18 cellular contexts compared by ENCODE assay signal in genomic region chr14:100441271-100441947, GRCh38.
DNase-seq lines count a peak whose midpoint lies in the region; ATAC-seq and TF ChIP-seq lines count a peak whose summit lies in the region.
"Had no signal": no experiment of that assay in that cellular context is flagged by ENCODE, and none has a peak within 500 bp of the region (broad histone marks: within the 10 kb centered on the region; RNA-seq: fewer than 3 reads in every experiment).

No MANE protein-coding gene starts in this region.

- peak; percentile 16 for ATAC-seq in activated CD8-positive, alpha-beta memory T cell treated with anti-CD3 and anti-CD28 coated beads, Interleukin-2, amount 10 ng/mL, durations not matched to agents 7 days and 5 days
- ATAC-seq in lower lobe of right lung (no peak), upper lobe of right lung (no peak), GM21423 (IDR thresholded peaks at IDR 0.05; ENCODE audit: unreplicated experiment) (no peak), HG03280 (IDR thresholded peaks at IDR 0.05; ENCODE audit: unreplicated experiment) (no peak)
- ATAC-seq: WTC11 had no signal

- DNase-seq in activated CD8-positive, alpha-beta memory T cell treated with anti-CD3 and anti-CD28 coated beads, Interleukin-2, amount 10 ng/mL, durations not matched to agents 7 days and 5 days = no peak
- no peak for DNase-seq in activated CD8-positive, alpha-beta memory T cell treated with anti-CD3 and anti-CD28 coated beads, Interleukin-2, amount 50 U/mL, for 48 hours
- no peak for DNase-seq in activated T-helper 1 cell treated with anti-CD3 and anti-CD28 coated beads, Interleukin-12 subunit alpha, Interleukin-12 subunit beta, Interleukin-2, Interleukin-4 antibody, amounts not matched to agents 30 ng/mL and 10 ng/mL and 1 ng/mL, durations not matched to agents 14 hours and 24 hours and 36 hours (ENCODE audit: low spot score)
- DNase-seq in lower lobe of right lung (no peak), upper lobe of right lung (no peak), NCI-H446 treated with DMSO at 0.1 percent for 48 hours (lab: John Stamatoyannopoulos, UW) (no peak)
- DNase-seq: activated gamma-delta T cell treated with Interleukin-2 at 50 U/mL for 16 hours; anterior cingulate cortex; CD4-positive, alpha-beta T cell; colonic mucosa; foreskin melanocyte; left ventricle myocardium inferior; NCI-H1436; NCI-H2171 treated with DMSO at 0.1 percent for 48 hours had no signal

- no peaks in the 10 kb centered on the region for H3K36me3 Mint-ChIP-seq in activated CD8-positive, alpha-beta memory T cell treated with anti-CD3 and anti-CD28 coated beads, Interleukin-2, amount 10 ng/mL, durations not matched to agents 7 days and 5 days
- no peaks in the 10 kb centered on the region for H3K36me3 Mint-ChIP-seq in activated T-helper 1 cell treated with anti-CD3 and anti-CD28 coated beads, Interleukin-12 subunit alpha, Interleukin-12 subunit beta, Interleukin-2, Interleukin-4 antibody, amounts not matched to agents 30 ng/mL and 10 ng/mL and 1 ng/mL, durations not matched to agents 14 hours and 24 hours and 36 hours (ENCODE audit: low read depth)
- H3K36me3 Mint-ChIP-seq: WTC11 had no signal

- H3K27me3 Mint-ChIP-seq in activated CD8-positive, alpha-beta memory T cell treated with anti-CD3 and anti-CD28 coated beads, Interleukin-2, amount 10 ng/mL, durations not matched to agents 7 days and 5 days = no peaks in the 10 kb centered on the region
- no peaks in the 10 kb centered on the region for H3K27me3 Mint-ChIP-seq in activated T-helper 1 cell treated with anti-CD3 and anti-CD28 coated beads, Interleukin-12 subunit alpha, Interleukin-12 subunit beta, Interleukin-2, Interleukin-4 antibody, amounts not matched to agents 30 ng/mL and 10 ng/mL and 1 ng/mL, durations not matched to agents 14 hours and 24 hours and 36 hours (ENCODE audit: insufficient read depth)
- H3K27me3 Mint-ChIP-seq: CD4-positive, alpha-beta T cell had no signal

- CTCF ChIA-PET in activated CD8-positive, alpha-beta memory T cell treated with anti-CD3 and anti-CD28 coated beads, Interleukin-2, amount 10 ng/mL, durations not matched to agents 7 days and 5 days (lab: Charles Lee) = interaction anchor here (0.6 to 8.2 kb wide), 8 partner anchors 18 to 221 kb away, joined by 3 to 48 read pairs (median 5); no protein-coding TSS in a partner anchor

- H3K9me3 ChIP-seq in lower lobe of right lung = no peaks in the 10 kb centered on the region
- H3K9me3 ChIP-seq in upper lobe of right lung = no peaks in the 10 kb centered on the region
- H3K9me3 ChIP-seq: colonic mucosa, left ventricle myocardium inferior, tibial nerve had no signal

- intact Hi-C loops in activated T-helper 1 cell treated with anti-CD3 and anti-CD28 coated beads, Interleukin-12 subunit alpha, Interleukin-12 subunit beta, Interleukin-2, Interleukin-4 antibody, amounts not matched to agents 30 ng/mL and 10 ng/mL and 1 ng/mL, durations not matched to agents 14 hours and 24 hours and 36 hours (cut with micrococcal nuclease) = no loop called here
- intact Hi-C loops in lower lobe of right lung (cut with DNase I) = no loop called here
- intact Hi-C loops in upper lobe of right lung (cut with DNase I) = no loop called here

- no peak for TF ChIP-seq CTCF in lower lobe of right lung (IDR thresholded peaks at IDR 0.05)
- no peak for TF ChIP-seq CTCF in upper lobe of right lung (IDR thresholded peaks at IDR 0.05)

- peaks cover 30% of the 10 kb centered on the region for H3K4me1 Mint-ChIP-seq in activated CD8-positive, alpha-beta memory T cell treated with anti-CD3 and anti-CD28 coated beads, Interleukin-2, amount 10 ng/mL, durations not matched to agents 7 days and 5 days
- H3K4me1 Mint-ChIP-seq in activated T-helper 1 cell treated with anti-CD3 and anti-CD28 coated beads, Interleukin-12 subunit alpha, Interleukin-12 subunit beta, Interleukin-2, Interleukin-4 antibody, amounts not matched to agents 30 ng/mL and 10 ng/mL and 1 ng/mL, durations not matched to agents 14 hours and 24 hours and 36 hours (ENCODE audit: low read depth) = peaks cover 34% of the 10 kb centered on the region

- H3K36me3 ChIP-seq in lower lobe of right lung = no peaks in the 10 kb centered on the region
- H3K36me3 ChIP-seq in upper lobe of right lung = no peaks in the 10 kb centered on the region
- H3K36me3 ChIP-seq: colonic mucosa, left ventricle myocardium inferior, tibial nerve had no signal

- H3K4me1 ChIP-seq in lower lobe of right lung (peaks cover 47% of the 10 kb centered on the region), upper lobe of right lung (peaks cover 21% of the 10 kb centered on the region)

- H3K27me3 ChIP-seq in lower lobe of right lung (ENCODE audit: low read depth) = no peaks in the 10 kb centered on the region
- H3K27me3 ChIP-seq in upper lobe of right lung = no peaks in the 10 kb centered on the region
- H3K27me3 ChIP-seq: colonic mucosa, tibial nerve had no signal

- no peaks in the 10 kb centered on the region for H3K9me3 Mint-ChIP-seq in activated CD8-positive, alpha-beta memory T cell treated with anti-CD3 and anti-CD28 coated beads, Interleukin-2, amount 10 ng/mL, durations not matched to agents 7 days and 5 days (ENCODE audit: low read depth)
- no peaks in the 10 kb centered on the region for H3K9me3 Mint-ChIP-seq in activated T-helper 1 cell treated with anti-CD3 and anti-CD28 coated beads, Interleukin-12 subunit alpha, Interleukin-12 subunit beta, Interleukin-2, Interleukin-4 antibody, amounts not matched to agents 30 ng/mL and 10 ng/mL and 1 ng/mL, durations not matched to agents 14 hours and 24 hours and 36 hours
- H3K9me3 Mint-ChIP-seq: CD4-positive, alpha-beta T cell; WTC11 had no signal

- no peak overlapping the region for H3K4me3 Mint-ChIP-seq in activated CD8-positive, alpha-beta memory T cell treated with anti-CD3 and anti-CD28 coated beads, Interleukin-2, amount 10 ng/mL, durations not matched to agents 7 days and 5 days
- H3K4me3 Mint-ChIP-seq in activated T-helper 1 cell treated with anti-CD3 and anti-CD28 coated beads, Interleukin-12 subunit alpha, Interleukin-12 subunit beta, Interleukin-2, Interleukin-4 antibody, amounts not matched to agents 30 ng/mL and 10 ng/mL and 1 ng/mL, durations not matched to agents 14 hours and 24 hours and 36 hours = peak overlapping the region; percentile 6
- H3K4me3 Mint-ChIP-seq: CD4-positive, alpha-beta T cell; WTC11 had no signal

- H3K27ac Mint-ChIP-seq in activated CD8-positive, alpha-beta memory T cell treated with anti-CD3 and anti-CD28 coated beads, Interleukin-2, amount 10 ng/mL, durations not matched to agents 7 days and 5 days = no peak overlapping the region
- H3K27ac Mint-ChIP-seq in activated T-helper 1 cell treated with anti-CD3 and anti-CD28 coated beads, Interleukin-12 subunit alpha, Interleukin-12 subunit beta, Interleukin-2, Interleukin-4 antibody, amounts not matched to agents 30 ng/mL and 10 ng/mL and 1 ng/mL, durations not matched to agents 14 hours and 24 hours and 36 hours = peak overlapping the region; percentile 51
- H3K27ac Mint-ChIP-seq: CD4-positive, alpha-beta T cell had no signal

- H3K27ac ChIP-seq in lower lobe of right lung = peak overlapping the region; percentile 71
- H3K27ac ChIP-seq in upper lobe of right lung = peak overlapping the region; percentile 34
- H3K27ac ChIP-seq: colonic mucosa had no signal

- H3K4me3 ChIP-seq in lower lobe of right lung (no peak overlapping the region), upper lobe of right lung (no peak overlapping the region)
- H3K4me3 ChIP-seq: colonic mucosa, tibial nerve had no signal
